ENCODE assay signal across 9 cellular contexts in genomic region chr10:43390791-43391190, GRCh38. TPM values are rescaled to one million over a fixed set of nuclear protein-coding genes. Genes with fewer than 3 reads are reported as not detected.
DNase-seq lines count a peak whose midpoint lies in the region; ATAC-seq and TF ChIP-seq lines count a peak whose summit lies in the region.
"Had no signal": no experiment of that assay in that cellular context is flagged by ENCODE, and none has a peak within 500 bp of the region (broad histone marks: within the 10 kb centered on the region; RNA-seq: fewer than 3 reads in every experiment).

No MANE protein-coding gene starts in this region.

- H3K4me1 ChIP-seq in left lung, result peaks cover 6 to 40% of the 10 kb centered on the region in 2 donors
- H3K4me1 ChIP-seq in SJCRH30, result no peaks in the 10 kb centered on the region

- TF ChIP-seq CTCF in Calu3 (IDR thresholded peaks at IDR 0.05; ENCODE audit: unreplicated experiment), result no peak
- TF ChIP-seq CTCF in NB4 (IDR thresholded peaks at IDR 0.05; ENCODE audit: low read depth, low read length), result peak; percentile 31
- peak; percentile 62 for TF ChIP-seq CTCF in cardiac fibroblast (IDR thresholded peaks at IDR 0.05; ENCODE audit: low read depth, low read length)
- TF ChIP-seq CTCF in left lung (IDR thresholded peaks at IDR 0.05), result peak in 1 of 2 donors; percentile 22

- CTCF ChIA-PET in Calu3 (lab: Charles Lee), result interaction anchor here (0.7 to 1.5 kb wide), 4 partner anchors 9 to 42 kb away, joined by 3 to 5 read pairs (median 4); no protein-coding TSS in a partner anchor

- TF ChIP-seq POLR2A in NB4 (IDR thresholded peaks at IDR 0.05; ENCODE audit: extremely low read depth, insufficient read length), result no peak

- H3K4me3 Mint-ChIP-seq in Calu3 (ENCODE audit: low read depth, unreplicated experiment), result peak overlapping the region; percentile 21

- no peaks in the 10 kb centered on the region for H3K9me3 Mint-ChIP-seq in Calu3 (ENCODE audit: low read depth, unreplicated experiment)

- H3K27ac ChIP-seq in left lung (no peak overlapping the region), SJCRH30 (no peak overlapping the region)

- ATAC-seq in left lung (peak; percentile 48), HG03280 (IDR thresholded peaks at IDR 0.05; ENCODE audit: unreplicated experiment) (no peak), GM21825 (IDR thresholded peaks at IDR 0.05; ENCODE audit: unreplicated experiment) (no peak)

- peaks cover 95% of the 10 kb centered on the region for H3K36me3 Mint-ChIP-seq in Calu3 (ENCODE audit: insufficient read depth, unreplicated experiment)

- H3K9me3 ChIP-seq in left lung, result no peaks in the 10 kb centered on the region
- no peaks in the 10 kb centered on the region for H3K9me3 ChIP-seq in SJCRH30 (replicated peaks)

- no peaks in the 10 kb centered on the region for H3K27me3 ChIP-seq in left lung
- no peaks in the 10 kb centered on the region for H3K27me3 ChIP-seq in SJCRH30

- BruUV-seq in Calu3 (replicated peaks; lab: Mats Ljungman, UMichigan), result no TSS peak

- peak; percentile 46 for DNase-seq in Calu3
- no peak for DNase-seq in NB4 (ENCODE audit: low read depth)
- DNase-seq in cardiac fibroblast (ENCODE audit: low read depth in 2 of 2), result peak; percentile 64 to 68
- peak in 1 of 2 donors; percentile 22 for DNase-seq in left lung
- no peak for DNase-seq in GM19240 (ENCODE audit: insufficient read length, low spot score)
- no peak for DNase-seq in SJCRH30

- H3K27ac Mint-ChIP-seq in Calu3 (ENCODE audit: unreplicated experiment), result peak overlapping the region; percentile 84

- peaks cover 11 to 90% of the 10 kb centered on the region in 2 donors for H3K36me3 ChIP-seq in left lung
- no peaks in the 10 kb centered on the region; the same call in 1 of the 2 replicates for H3K36me3 ChIP-seq in SJCRH30

- H3K4me1 Mint-ChIP-seq in Calu3 (ENCODE audit: low read depth, unreplicated experiment), result peaks cover 77% of the 10 kb centered on the region

- H3K27me3 Mint-ChIP-seq in Calu3 (ENCODE audit: unreplicated experiment), result no peaks in the 10 kb centered on the region

- intact Hi-C loops in Calu3 (cut with micrococcal nuclease; ENCODE audit: unreplicated experiment), result no loop called here
- intact Hi-C loops in left lung (cut with DNase I), result no loop called here

- H3K4me3 ChIP-seq in NB4 (ENCODE audit: low read depth, low read length) (no peak overlapping the region), cardiac fibroblast (replicated peaks in 1 of 2; ENCODE audit: low read depth in 2 of 2, low read length in 2 of 2) (no peak overlapping the region), left lung (no peak overlapping the region), SJCRH30 (no peak overlapping the region)
- H3K4me3 ChIP-seq: lung had no signal

RNA-seq across cellular contexts. Expression of gene HNRNPF, which starts 18.2 kb away (rescaled TPM):
- 256 and 275 TPM in 2 replicates for total RNA-seq in Calu3 (2022)
- total RNA-seq in left lung, result 100 to 1,000 TPM; 161 to 230 TPM
- 63.2 and 64.7 TPM in 2 replicates for total RNA-seq in SJCRH30 (2014; rRNA removed; shearing (Covaris generic))

RNA-seq across cellular contexts. Expression of gene FXYD4, which starts 19.4 kb away (rescaled TPM):
- total RNA-seq in Calu3 (2022) (not detected in 2 replicates), left lung (1 to 10 TPM; 1.0 to 6.0 TPM)
- total RNA-seq in SJCRH30 (2014; rRNA removed; shearing (Covaris generic)), result not detected in 2 replicates

RNA-seq across cellular contexts. Expression of gene ZNF487, which starts 46.1 kb away (rescaled TPM):
- total RNA-seq in Calu3 (2022) (2.5 and 3.4 TPM in 2 replicates), left lung (1 to 10 TPM; 4.4 to 4.7 TPM)
- 0.18 and 0.38 TPM in 2 replicates for total RNA-seq in SJCRH30 (2014; rRNA removed; shearing (Covaris generic))

Comparison
In these comparisons a context has a peak if more than half of its experiments do, and no peak if none do; other contexts are left out.
1. DNase-seq: peak in Calu3 (single experiment) and cardiac fibroblast (2 of 2); none in NB4 (single experiment), GM19240 (single experiment) and SJCRH30 (0 of 2).